Comparison of ENCODE assay signal across 8 cellular contexts in genomic region chr19:57034544-57034943, GRCh38.
"Had no signal": no experiment of that assay in that cellular context is flagged by ENCODE, and none has a peak within 500 bp of the region (broad histone marks: within the 10 kb centered on the region; RNA-seq: fewer than 3 reads in every experiment).

No MANE protein-coding gene starts in this region.

- DNase-seq: GDM1, GF-D8 had no signal

- FAIRE-seq: G401.6, GM12878, GM12891, GM12892, GM18507, GM19239 had no signal

- ATAC-seq: GM12878 had no signal

- H3K4me3 ChIP-seq: GM12878 had no signal
